14 cellular contexts compared by ENCODE assay signal in the genomic region with DNA sequence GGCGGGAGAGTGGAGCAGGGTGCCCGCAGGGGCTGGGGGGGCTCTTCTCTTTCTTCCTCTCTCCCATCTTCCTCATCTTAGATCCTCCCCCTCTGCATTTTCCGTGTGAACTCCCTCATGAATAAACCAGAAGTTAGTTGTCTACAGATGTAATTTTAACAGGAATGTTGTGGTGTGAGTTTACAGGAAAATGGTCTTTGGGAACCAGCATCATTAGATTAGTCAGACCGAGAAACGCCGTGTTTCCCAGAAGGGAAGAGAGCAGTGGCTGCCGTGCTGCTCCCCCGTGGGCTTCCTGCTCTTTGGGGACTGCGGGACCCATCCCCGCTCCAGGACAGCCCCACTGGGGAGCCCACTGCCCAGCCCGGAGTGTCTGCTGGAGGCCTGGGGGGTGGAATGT. TPM values are rescaled to one million over a fixed set of nuclear protein-coding genes. Genes with fewer than 3 reads are reported as not detected.
DNase-seq lines count a peak whose midpoint lies in the region; ATAC-seq, FAIRE-seq and TF ChIP-seq lines count a peak whose summit lies in the region.
"Had no signal": no experiment of that assay in that cellular context is flagged by ENCODE, and none has a peak within 500 bp of the region (broad histone marks: within the 10 kb centered on the region; RNA-seq: fewer than 3 reads in every experiment).

No MANE protein-coding gene starts in this region.

- TF ChIP-seq CTCF in osteoblast (IDR thresholded peaks at IDR 0.05; ENCODE audit: extremely low read depth, low read depth, low read length) = no peak

- no peaks in the 10 kb centered on the region for H3K4me1 ChIP-seq in osteoblast (ENCODE audit: insufficient read depth, low read length)

- H3K79me2 ChIP-seq in osteoblast (ENCODE audit: insufficient read depth, low read length) = no peaks in the 10 kb centered on the region

- no peak overlapping the region for H3K4me3 ChIP-seq in osteoblast (ENCODE audit: insufficient read depth, low read length)
- H3K4me3 ChIP-seq: BLaER1 treated with 17β-estradiol and CSF1 and Interleukin-3, amounts not matched to agents 10 nM and 100 nM had no signal

- no peak for ATAC-seq in HG03135 (IDR thresholded peaks at IDR 0.05; ENCODE audit: unreplicated experiment)
- ATAC-seq: PC-3 had no signal

- no peaks in the 10 kb centered on the region for H4K20me1 ChIP-seq in osteoblast (ENCODE audit: insufficient read depth, low read length)

- FAIRE-seq in HTR-8/SVneo (lab: Jason Lieb, UNC) = peak; percentile 78

- H3K4me2 ChIP-seq in osteoblast (ENCODE audit: insufficient read depth, low read length) = peak overlapping the region; percentile 23
- H3K4me2 ChIP-seq: BLaER1 treated with 17β-estradiol and CSF1 and Interleukin-3, amounts not matched to agents 10 nM and 100 nM had no signal

- DNase-seq in EH (ENCODE audit: low read depth) = peak; percentile 70
- no peak for DNase-seq in HTR-8/SVneo (ENCODE audit: insufficient read length, low spot score)
- DNase-seq in astrocyte of the hippocampus (ENCODE audit: low read depth, low spot score) = peak; percentile 28
- peak; percentile 87 for DNase-seq in osteoblast (ENCODE audit: insufficient read length, low spot score, missing footprints)
- DNase-seq in activated effector memory CD4-positive, alpha-beta T cell treated with Interleukin-2 at 50 U/mL for 16 hours = no peak
- no peak for DNase-seq in NCI-H2029 treated with DMSO at 0.1 percent for 48 hours (lab: John Stamatoyannopoulos, UW)
- DNase-seq: DMS 273 treated with DMSO at 0.1 percent for 48 hours, MM.1S, NCI-H1105 treated with DMSO at 0.1 percent for 48 hours, NCI-H1694 treated with DMSO at 0.1 percent for 48 hours, NCI-H446, PC-3 had no signal

- no peak overlapping the region for H2AFZ ChIP-seq in osteoblast (ENCODE audit: low read length)

- peaks cover 35% of the 10 kb centered on the region for H3K27me3 ChIP-seq in osteoblast (ENCODE audit: insufficient read depth, low read length)

- H3K27ac ChIP-seq in osteoblast (ENCODE audit: low read depth, low read length) = no peak overlapping the region
- H3K27ac ChIP-seq: BLaER1 treated with 17β-estradiol and CSF1 and Interleukin-3, amounts not matched to agents 10 nM and 100 nM had no signal

- no peaks in the 10 kb centered on the region for H3K36me3 ChIP-seq in osteoblast (ENCODE audit: insufficient read depth, low read length)
- H3K36me3 ChIP-seq: BLaER1 treated with 17β-estradiol and CSF1 and Interleukin-3, amounts not matched to agents 10 nM and 100 nM had no signal

- no peaks in the 10 kb centered on the region for H3K9me3 ChIP-seq in osteoblast (ENCODE audit: low read depth, low read length)
- H3K9me3 ChIP-seq: BLaER1 treated with 17β-estradiol and CSF1 and Interleukin-3, amounts not matched to agents 10 nM and 100 nM had no signal

RNA-seq across cellular contexts. Expression of gene MYT1, which starts 3.4 kb away (rescaled TPM):
- total RNA-seq in osteoblast = not detected in 2 replicates

Comparison
In these comparisons a context has a peak if more than half of its experiments do, and no peak if none do; other contexts are left out.
1. DNase-seq: peak in EH (single experiment), astrocyte of the hippocampus (single experiment) and osteoblast (single experiment); none in HTR-8/SVneo (single experiment), activated effector memory CD4-positive, alpha-beta T cell treated with Interleukin-2 at 50 U/mL for 16 hours (single experiment) and NCI-H2029 treated with DMSO at 0.1 percent for 48 hours (single experiment).